10 cellular contexts compared by ENCODE assay signal in genomic region chr3:111246967-111247760, GRCh38.
DNase-seq lines count a peak whose midpoint lies in the region; ATAC-seq, FAIRE-seq and TF ChIP-seq lines count a peak whose summit lies in the region.
"Had no signal": no experiment of that assay in that cellular context is flagged by ENCODE, and none has a peak within 500 bp of the region (broad histone marks: within the 10 kb centered on the region; RNA-seq: fewer than 3 reads in every experiment).

No MANE protein-coding gene starts in this region.

- DNase-seq in H54 (ENCODE audit: insufficient read length, low spot score) (peak; percentile 21), RPMI7951 (ENCODE audit: low read depth) (peak; percentile 82), fibroblast of the conjunctiva (ENCODE audit: low read depth) (peak; percentile 21), stromal cell of bone marrow (ENCODE audit: low read depth) (peak; percentile 79), NCI-H1694 (lab: John Stamatoyannopoulos, UW) (no peak), mesothelial cell of epicardium (ENCODE audit: low spot score in 2 of 2, unreplicated experiment in 2 of 2) (no peak)
- DNase-seq: adrenal gland, NCI-H526 treated with DMSO at 0.1 percent for 48 hours had no signal

- TF ChIP-seq POLR2A in H54 (IDR thresholded peaks at IDR 0.05; ENCODE audit: low read depth, low read length) = no peak

- no peak overlapping the region for H3K4me3 Mint-ChIP-seq in mesothelial cell of epicardium

- no peak for TF ChIP-seq CTCF in mesothelial cell of epicardium (IDR thresholded peaks at IDR 0.05; ENCODE audit: unreplicated experiment)

- H3K9me3 Mint-ChIP-seq in mesothelial cell of epicardium = no peaks in the 10 kb centered on the region

- no peaks in the 10 kb centered on the region for H3K4me1 Mint-ChIP-seq in mesothelial cell of epicardium

- no peak overlapping the region for H3K27ac Mint-ChIP-seq in mesothelial cell of epicardium

- H3K27me3 Mint-ChIP-seq in mesothelial cell of epicardium (ENCODE audit: low read depth) = no peaks in the 10 kb centered on the region

- FAIRE-seq in H54 (lab: Jason Lieb, UNC) = peak; percentile 97

- no peaks in the 10 kb centered on the region for H3K36me3 Mint-ChIP-seq in mesothelial cell of epicardium

- ATAC-seq in GM19397 (IDR thresholded peaks at IDR 0.05; ENCODE audit: unreplicated experiment) = no peak
- ATAC-seq: esophagus mucosa had no signal

Comparison
In these comparisons a context has a peak if more than half of its experiments do, and no peak if none do; other contexts are left out.
1. DNase-seq: peak in H54 (single experiment), RPMI7951 (single experiment), fibroblast of the conjunctiva (single experiment) and stromal cell of bone marrow (single experiment); none in NCI-H1694 (single experiment) and mesothelial cell of epicardium (0 of 2).